ENCODE assay signal across 9 cellular contexts in genomic region chr15:80250614-80251504, GRCh38. TPM values are rescaled to one million over a fixed set of nuclear protein-coding genes. Genes with fewer than 3 reads are reported as not detected.
A peak's percentile ranks its signal among the peaks of the same experiment; 100 is the strongest.
DNase-seq lines count a peak whose midpoint lies in the region; ATAC-seq, FAIRE-seq and TF ChIP-seq lines count a peak whose summit lies in the region.
"Had no signal": no experiment of that assay in that cellular context is flagged by ENCODE, and none has a peak within 500 bp of the region (broad histone marks: within the 10 kb centered on the region; RNA-seq: fewer than 3 reads in every experiment).

No MANE protein-coding gene starts in this region.

- no peaks in the 10 kb centered on the region for H3K79me2 ChIP-seq in osteoblast (ENCODE audit: insufficient read depth, low read length)

- WGBS in right cardiac atrium = 69% methylated on average over 21 of the region's 21 CpGs

- CTCF ChIA-PET in Caco-2 (lab: Charles Lee) = no interaction called here
- CTCF ChIA-PET in T-cell (lab: Charles Lee) = no interaction called here

- H3K4me3 Mint-ChIP-seq in Caco-2 (ENCODE audit: unreplicated experiment) = peak overlapping the region; percentile 61
- H3K4me3 Mint-ChIP-seq in T-cell = peak overlapping the region; percentile 21 to 57 (median 24)

- no peak for DNase-seq in Caco-2
- DNase-seq in T-cell = no peak
- DNase-seq in right cardiac atrium = no peak
- peak; percentile 66 for DNase-seq in osteoblast (ENCODE audit: insufficient read length, low spot score, missing footprints)
- no peak for DNase-seq in dedifferentiated amniotic fluid mesenchymal stem cell (ENCODE audit: extremely low spot score)
- DNase-seq in RCC 7860 (ENCODE audit: low spot score) = no peak

- no peaks in the 10 kb centered on the region for H3K9me3 Mint-ChIP-seq in Caco-2 (ENCODE audit: unreplicated experiment)
- no peaks in the 10 kb centered on the region for H3K9me3 Mint-ChIP-seq in T-cell

- H3K4me3 ChIP-seq in Caco-2 (ENCODE audit: low read depth, low read length) (peak overlapping the region; percentile 52), right cardiac atrium (ENCODE audit: low read length) (peak overlapping the region; percentile 43), osteoblast (ENCODE audit: insufficient read depth, low read length) (no peak overlapping the region)

- no peak for FAIRE-seq in RCC 7860 (lab: Jason Lieb, UNC)

- POLR2A ChIA-PET in Caco-2 (lab: Charles Lee) (no interaction called here), T-cell (lab: Charles Lee) (no interaction called here)

- H3K4me1 Mint-ChIP-seq in Caco-2 (ENCODE audit: low read depth, unreplicated experiment) = peaks cover 8% of the 10 kb centered on the region
- H3K4me1 Mint-ChIP-seq in T-cell = peaks cover 0 to 10% (median 10%) of the 10 kb centered on the region in 3 donors

- ATAC-seq in T-cell (replicated peaks in 1 of 4) = no peak
- no peak for ATAC-seq in right cardiac atrium
- ATAC-seq in HG03139 (IDR thresholded peaks at IDR 0.05; ENCODE audit: unreplicated experiment) = no peak
- ATAC-seq in GM19351 (IDR thresholded peaks at IDR 0.05; ENCODE audit: unreplicated experiment) = no peak

- H3K27ac Mint-ChIP-seq in Caco-2 (ENCODE audit: unreplicated experiment) (no peak overlapping the region), T-cell (no peak overlapping the region)

- BruUV-seq in Caco-2 (replicated peaks; lab: Mats Ljungman, UMichigan) = no TSS peak

- no peaks in the 10 kb centered on the region for H3K36me3 ChIP-seq in Caco-2 (ENCODE audit: control insufficient read depth, insufficient read depth, low read length)
- no peaks in the 10 kb centered on the region for H3K36me3 ChIP-seq in osteoblast (ENCODE audit: insufficient read depth, low read length)

- H3K36me3 Mint-ChIP-seq in Caco-2 (ENCODE audit: insufficient read depth, unreplicated experiment) (no peaks in the 10 kb centered on the region), T-cell (no peaks in the 10 kb centered on the region)

- intact Hi-C loops in Caco-2 (cut with micrococcal nuclease; ENCODE audit: unreplicated experiment) (no loop called here), right cardiac atrium (cut with DNase I) (no loop called here)

- no peak for TF ChIP-seq CTCF in Caco-2 (IDR thresholded peaks at IDR 0.05; ENCODE audit: insufficient read depth in 1 of 2, low read depth in 1 of 2, low read length in 1 of 2, severe bottlenecking in 1 of 2, unreplicated experiment in 1 of 2)
- no peak for TF ChIP-seq CTCF in osteoblast (IDR thresholded peaks at IDR 0.05; ENCODE audit: extremely low read depth, low read depth, low read length)

- H3K4me1 ChIP-seq in Caco-2 = peaks cover 33% of the 10 kb centered on the region
- H3K4me1 ChIP-seq in right cardiac atrium (ENCODE audit: control insufficient read depth, insufficient read depth, low read length) = no peaks in the 10 kb centered on the region
- H3K4me1 ChIP-seq in osteoblast (ENCODE audit: insufficient read depth, low read length) = no peaks in the 10 kb centered on the region

- H3K27me3 ChIP-seq in Caco-2 (replicated peaks; ENCODE audit: control insufficient read depth, insufficient read depth, low read length) (no peaks in the 10 kb centered on the region), right cardiac atrium (ENCODE audit: control insufficient read depth, insufficient read depth) (no peaks in the 10 kb centered on the region), osteoblast (ENCODE audit: insufficient read depth, low read length) (peaks cover 94% of the 10 kb centered on the region)

- H2AFZ ChIP-seq in osteoblast (ENCODE audit: low read length) = peak overlapping the region; percentile 20

- H3K4me2 ChIP-seq in osteoblast (ENCODE audit: insufficient read depth, low read length) = peak overlapping the region; percentile 32

- H3K27me3 Mint-ChIP-seq in Caco-2 (ENCODE audit: insufficient read depth, unreplicated experiment) (peaks cover 6% of the 10 kb centered on the region), T-cell (peaks cover 73 to 76% of the 10 kb centered on the region in 2 donors)

- no peaks in the 10 kb centered on the region for H3K9me3 ChIP-seq in Caco-2
- no peaks in the 10 kb centered on the region for H3K9me3 ChIP-seq in right cardiac atrium (ENCODE audit: control insufficient read depth, low read length)
- no peaks in the 10 kb centered on the region for H3K9me3 ChIP-seq in osteoblast (ENCODE audit: low read depth, low read length)

- H4K20me1 ChIP-seq in osteoblast (ENCODE audit: insufficient read depth, low read length) = no peaks in the 10 kb centered on the region

- no peak overlapping the region for H3K27ac ChIP-seq in right cardiac atrium (ENCODE audit: low read length)
- no peak overlapping the region for H3K27ac ChIP-seq in osteoblast (ENCODE audit: low read depth, low read length)

RNA-seq across cellular contexts. Expression of gene CTXND1, which starts 1.2 kb away (rescaled TPM):
- total RNA-seq in Caco-2 (2022) (0.05 and 0.14 TPM in 2 replicates), T-cell (not detected), right cardiac atrium (1 to 10 TPM in 1 of 4 donors, under 1 TPM in 3; 0.29 to 3.9 (median 0.59) TPM), osteoblast (not detected in 2 replicates)
- 0.43 TPM for polyA plus RNA-seq in right cardiac atrium
- total RNA-seq: pulmonary artery endothelial cell had no signal
